Comparison of ENCODE assay signal across 23 cellular contexts in the genomic region with DNA sequence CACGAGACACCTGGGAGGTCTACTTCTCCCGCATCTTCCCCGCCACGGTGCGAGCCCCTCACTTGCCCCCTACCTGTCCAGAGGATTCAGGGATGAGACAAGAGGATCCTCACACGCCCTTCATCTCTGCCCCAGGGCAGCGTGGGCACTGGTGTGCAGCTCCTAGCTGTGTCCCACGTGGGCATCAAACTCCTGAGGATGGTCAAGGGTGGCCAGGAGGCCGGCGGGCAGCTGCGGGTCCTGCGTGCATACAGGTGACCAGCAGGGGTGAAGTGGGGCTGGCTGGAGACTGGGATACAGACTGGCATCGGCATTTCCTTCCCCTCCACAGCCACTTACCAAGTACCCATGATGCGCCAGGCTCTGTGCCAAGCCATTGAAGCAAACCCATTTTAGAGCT. TPM values are rescaled to one million over a fixed set of nuclear protein-coding genes. Genes with fewer than 3 reads are reported as not detected.
DNase-seq lines count a peak whose midpoint lies in the region; ATAC-seq and TF ChIP-seq lines count a peak whose summit lies in the region.
"Had no signal": no experiment of that assay in that cellular context is flagged by ENCODE, and none has a peak within 500 bp of the region (broad histone marks: within the 10 kb centered on the region; RNA-seq: fewer than 3 reads in every experiment).

No MANE protein-coding gene starts in this region.

- no peaks in the 10 kb centered on the region for H3K36me3 Mint-ChIP-seq in CD4-positive, CD25-positive, alpha-beta regulatory T cell
- H3K36me3 Mint-ChIP-seq in activated B cell treated with CpG ODN at 0.5 μM for 24 hours (ENCODE audit: low read depth) (no peaks in the 10 kb centered on the region), memory B cell (no peaks in the 10 kb centered on the region)
- H3K36me3 Mint-ChIP-seq: CD8-positive, alpha-beta memory T cell had no signal

- no peaks in the 10 kb centered on the region for H3K27me3 ChIP-seq in CD4-positive, CD25-positive, alpha-beta regulatory T cell (ENCODE audit: control insufficient read depth, insufficient read depth, low read length)
- H3K27me3 ChIP-seq in neuronal stem cell (ENCODE audit: control insufficient read depth in 3 of 3, insufficient read depth in 3 of 3, low read depth in 1 of 3, low read length in 3 of 3) (peaks cover 0 to 16% (median 0%) of the 10 kb centered on the region in 3 experiments), spleen (replicated peaks in 1 of 7) (no peaks in the 10 kb centered on the region)
- H3K27me3 ChIP-seq: BLaER1 had no signal

- no peak overlapping the region for H3K23ac ChIP-seq in neuronal stem cell (ENCODE audit: low read depth, low read length, poor library complexity)

- ATAC-seq in CD4-positive, CD25-positive, alpha-beta regulatory T cell (ENCODE audit: low read depth in 2 of 2) = no peak
- ATAC-seq in activated B cell treated with CpG ODN at 0.5 μM for 24 hours (ENCODE audit: low read depth) (no peak), memory B cell (ENCODE audit: low read depth) (no peak)
- ATAC-seq: GM12878, HCT116 had no signal

- intact Hi-C loops in activated B cell treated with CpG ODN at 0.5 μM for 24 hours (cut with micrococcal nuclease) = loop anchor here (5.0 to 10.0 kb wide), 2 partner anchors 118 to 160 kb away; a partner anchor contains a TSS
- intact Hi-C loops in spleen (cut with DNase I; ENCODE audit: low total_unique reads) = no loop called here

- no peak overlapping the region for H4K91ac ChIP-seq in neuronal stem cell (ENCODE audit: low read depth, low read length, poor library complexity)

- H3K9me3 ChIP-seq in CD4-positive, CD25-positive, alpha-beta regulatory T cell (ENCODE audit: control insufficient read depth in 2 of 2, low read length in 2 of 2) = no peaks in the 10 kb centered on the region
- H3K9me3 ChIP-seq in neuronal stem cell (replicated peaks in 1 of 2; ENCODE audit: control insufficient read depth in 2 of 2, insufficient read depth in 1 of 2, low read depth in 1 of 2, low read length in 2 of 2) = no peaks in the 10 kb centered on the region
- no peaks in the 10 kb centered on the region for H3K9me3 ChIP-seq in spleen
- H3K9me3 ChIP-seq: A549, BLaER1 had no signal

- peak overlapping the region; percentile 88 for H2BK12ac ChIP-seq in neuronal stem cell (ENCODE audit: low read length)

- no peak overlapping the region for H3K14ac ChIP-seq in neuronal stem cell (ENCODE audit: low read length)

- no peak overlapping the region for H3K9ac ChIP-seq in neuronal stem cell (ENCODE audit: low read depth, low read length, poor library complexity)
- H3K9ac ChIP-seq: BLaER1, GM23248 had no signal

- H2BK5ac ChIP-seq in neuronal stem cell (ENCODE audit: low read length) = peak overlapping the region; percentile 69

- peaks cover 0 to 32% (median 11%) of the 10 kb centered on the region in 4 donors for H3K4me1 Mint-ChIP-seq in CD4-positive, CD25-positive, alpha-beta regulatory T cell
- H3K4me1 Mint-ChIP-seq in activated B cell treated with CpG ODN at 0.5 μM for 24 hours (peaks cover 26% of the 10 kb centered on the region), memory B cell (peaks cover 20% of the 10 kb centered on the region)

- no peak overlapping the region for H3K4me2 ChIP-seq in neuronal stem cell (ENCODE audit: insufficient read depth, low read length, poor library complexity, severe bottlenecking)
- H3K4me2 ChIP-seq: A549 had no signal

- H2AFZ ChIP-seq in neuronal stem cell (ENCODE audit: low read length) = no peak overlapping the region
- H2AFZ ChIP-seq: GM23248 had no signal

- peak overlapping the region; percentile 7 for H3K18ac ChIP-seq in neuronal stem cell (ENCODE audit: low read length)

- peak overlapping the region; percentile 86 for H2AK5ac ChIP-seq in neuronal stem cell (ENCODE audit: low read depth, low read length)

- POLR2A ChIA-PET in activated B cell treated with CpG ODN at 0.5 μM for 24 hours (lab: Charles Lee) = interaction anchor here (1.3 kb wide), 2 partner anchors 28 to 29 kb away, joined by 3 to 7 read pairs; a partner anchor contains a TSS

- TF ChIP-seq CTCF in activated B cell treated with CpG ODN at 0.5 μM for 24 hours (IDR thresholded peaks at IDR 0.05) (no peak), spleen (IDR thresholded peaks at IDR 0.05 in 8 of 11, conservative IDR thresholded peaks at IDR 0.05 in 3 of 11) (no peak)

- H2BK120ac ChIP-seq in neuronal stem cell (ENCODE audit: low read depth, low read length) = peak overlapping the region; percentile 76

- TF ChIP-seq POLR2A in spleen (IDR thresholded peaks at IDR 0.05) = no peak

- no peak for DNase-seq in CD4-positive, CD25-positive, alpha-beta regulatory T cell
- DNase-seq in activated B cell treated with CpG ODN at 0.5 μM for 24 hours (no peak), memory B cell (ENCODE audit: low spot score in 2 of 2) (no peak), neuronal stem cell (ENCODE audit: low spot score) (no peak), NCI-H146 (lab: John Stamatoyannopoulos, UW) (no peak), spleen (no peak), HuH-7.5 (ENCODE audit: low spot score) (no peak), NCI-H2171 (lab: John Stamatoyannopoulos, UW) (no peak)
- DNase-seq: 8988T; ACHN; CD4-positive, alpha-beta T cell; CD8-positive, alpha-beta memory T cell; DMS 273 treated with DMSO at 0.1 percent for 48 hours; DMS79; EL; GDM1; H9 had no signal

- peaks cover 14% of the 10 kb centered on the region for H3K4me1 ChIP-seq in CD4-positive, CD25-positive, alpha-beta regulatory T cell (ENCODE audit: control insufficient read depth, insufficient read depth, low read length, poor library complexity, severe bottlenecking)
- H3K4me1 ChIP-seq in neuronal stem cell (ENCODE audit: control insufficient read depth in 2 of 2, insufficient read depth in 1 of 2, low read depth in 1 of 2, low read length in 2 of 2) (peaks cover 12 to 22% of the 10 kb centered on the region in 2 donors), spleen (peaks cover 9 to 58% (median 35%) of the 10 kb centered on the region in 6 donors)

- CTCF ChIA-PET in activated B cell treated with CpG ODN at 0.5 μM for 24 hours (lab: Charles Lee) = no interaction called here

- peaks cover 2% of the 10 kb centered on the region for H3K79me1 ChIP-seq in neuronal stem cell (ENCODE audit: low read depth, low read length)

- no peak overlapping the region for H3K4ac ChIP-seq in neuronal stem cell (ENCODE audit: low read length)

- H3K27me3 Mint-ChIP-seq in CD4-positive, CD25-positive, alpha-beta regulatory T cell = no peaks in the 10 kb centered on the region
- H3K27me3 Mint-ChIP-seq in activated B cell treated with CpG ODN at 0.5 μM for 24 hours (no peaks in the 10 kb centered on the region), memory B cell (no peaks in the 10 kb centered on the region)
- H3K27me3 Mint-ChIP-seq: CD4-positive, alpha-beta T cell had no signal

- H4K8ac ChIP-seq in neuronal stem cell (ENCODE audit: low read depth, low read length) = no peak overlapping the region

- WGBS in neuronal stem cell (ENCODE audit: extremely low coverage in 2 of 2, insufficient read length in 2 of 2, insufficient replicate concordance in 1 of 2), 2 donors = no CpG with 5 or more reads among the region's 14 CpGs
- 83 to 95% (median 92%) methylated on average over 12 to 14 of the region's 14 CpGs for WGBS in spleen, 5 donors

- H3K4me3 Mint-ChIP-seq in CD4-positive, CD25-positive, alpha-beta regulatory T cell = peak overlapping the region in 3 of 4 donors; percentile 19 to 78 (median 25)
- H3K4me3 Mint-ChIP-seq in activated B cell treated with CpG ODN at 0.5 μM for 24 hours = no peak overlapping the region
- H3K4me3 Mint-ChIP-seq in memory B cell = no peak overlapping the region
- H3K4me3 Mint-ChIP-seq: CD4-positive, alpha-beta T cell had no signal

- no peaks in the 10 kb centered on the region for H3K9me3 Mint-ChIP-seq in CD4-positive, CD25-positive, alpha-beta regulatory T cell
- H3K9me3 Mint-ChIP-seq in activated B cell treated with CpG ODN at 0.5 μM for 24 hours (no peaks in the 10 kb centered on the region), memory B cell (no peaks in the 10 kb centered on the region)
- H3K9me3 Mint-ChIP-seq: CD4-positive, alpha-beta T cell; CD8-positive, alpha-beta memory T cell; H9 had no signal

- peak overlapping the region; percentile 95 for H2BK15ac ChIP-seq in neuronal stem cell (ENCODE audit: low read length)

- no peaks in the 10 kb centered on the region for H3K36me3 ChIP-seq in CD4-positive, CD25-positive, alpha-beta regulatory T cell (ENCODE audit: control insufficient read depth, insufficient read depth, low read length)
- H3K36me3 ChIP-seq in neuronal stem cell (replicated peaks in 1 of 2; ENCODE audit: control insufficient read depth in 2 of 2, insufficient read depth in 2 of 2, low read length in 2 of 2) = no peaks in the 10 kb centered on the region
- H3K36me3 ChIP-seq in spleen = no peaks in the 10 kb centered on the region
- H3K36me3 ChIP-seq: BLaER1 had no signal

- H3K27ac ChIP-seq in CD4-positive, CD25-positive, alpha-beta regulatory T cell (ENCODE audit: insufficient read depth, low read length, poor library complexity, severe bottlenecking) = no peak overlapping the region
- H3K27ac ChIP-seq in neuronal stem cell (replicated peaks; ENCODE audit: low read length) = no peak overlapping the region
- no peak overlapping the region for H3K27ac ChIP-seq in spleen
- H3K27ac ChIP-seq: A549, BLaER1, C4-2B, GM23248 had no signal

- H3K27ac Mint-ChIP-seq in CD4-positive, CD25-positive, alpha-beta regulatory T cell = no peak overlapping the region
- peak overlapping the region; percentile 41 for H3K27ac Mint-ChIP-seq in activated B cell treated with CpG ODN at 0.5 μM for 24 hours
- peak overlapping the region; percentile 52 for H3K27ac Mint-ChIP-seq in memory B cell
- H3K27ac Mint-ChIP-seq: H9 had no signal

- H3K4me3 ChIP-seq in CD4-positive, CD25-positive, alpha-beta regulatory T cell (ENCODE audit: low read depth, low read length) = no peak overlapping the region
- no peak overlapping the region for H3K4me3 ChIP-seq in neuronal stem cell (ENCODE audit: low read length in 2 of 2)
- no peak overlapping the region for H3K4me3 ChIP-seq in spleen
- H3K4me3 ChIP-seq: A549, BLaER1, GM12878, GM23248 had no signal

RNA-seq across cellular contexts. Expression of a gene that starts 28.4 kb away (rescaled TPM):
- total RNA-seq in CD4-positive, CD25-positive, alpha-beta regulatory T cell = 118 TPM
- 100 to 1,000 TPM; 102 to 123 (median 115) TPM for polyA plus RNA-seq in CD4-positive, CD25-positive, alpha-beta regulatory T cell
- total RNA-seq in activated B cell treated with CpG ODN at 0.5 μM for 24 hours (72.8 and 74.6 TPM in 2 replicates), spleen (100 to 1,000 TPM in 3 of 7 donors, 10 to 100 TPM in 4; 73.7 to 120 (median 94.9) TPM)
- 74.3 TPM for polyA plus RNA-seq in neuronal stem cell (2013, experiment 1 of 2)
- 79.4 TPM for polyA plus RNA-seq in neuronal stem cell (2013, experiment 2 of 2)
- polyA plus RNA-seq in spleen = 10 to 100 TPM; 27.1 to 51.5 (median 36.6) TPM

RNA-seq across cellular contexts. Expression of a gene that starts 46.6 kb away (rescaled TPM):
- total RNA-seq in CD4-positive, CD25-positive, alpha-beta regulatory T cell = 0.81 TPM
- under 1 TPM in 3 of 4 donors, not detected in 1; 0.19 to 0.35 (median 0.25) TPM for polyA plus RNA-seq in CD4-positive, CD25-positive, alpha-beta regulatory T cell
- total RNA-seq in activated B cell treated with CpG ODN at 0.5 μM for 24 hours (0.73 and 1.3 TPM in 2 replicates), spleen (1 to 10 TPM in 2 of 7 donors, under 1 TPM in 5; 0.26 to 1.9 (median 0.92) TPM)
- polyA plus RNA-seq in neuronal stem cell (2013, experiment 1 of 2) = 1.3 TPM
- polyA plus RNA-seq in neuronal stem cell (2013, experiment 2 of 2) = 1.4 TPM
- 1 to 10 TPM in 1 of 3 donors, under 1 TPM in 2; 0.61 to 1.8 (median 0.74) TPM for polyA plus RNA-seq in spleen

Comparison
In these comparisons a context has a peak if more than half of its experiments do, and no peak if none do; other contexts are left out.
1. H3K27ac Mint-ChIP-seq: peak in activated B cell treated with CpG ODN at 0.5 μM for 24 hours (single experiment) and memory B cell (single experiment); none in CD4-positive, CD25-positive, alpha-beta regulatory T cell (0 of 3).
2. H3K4me3 Mint-ChIP-seq: peak in CD4-positive, CD25-positive, alpha-beta regulatory T cell (3 of 4); none in activated B cell treated with CpG ODN at 0.5 μM for 24 hours (single experiment) and memory B cell (single experiment).